27 cellular contexts compared by ENCODE assay signal in the genomic region with DNA sequence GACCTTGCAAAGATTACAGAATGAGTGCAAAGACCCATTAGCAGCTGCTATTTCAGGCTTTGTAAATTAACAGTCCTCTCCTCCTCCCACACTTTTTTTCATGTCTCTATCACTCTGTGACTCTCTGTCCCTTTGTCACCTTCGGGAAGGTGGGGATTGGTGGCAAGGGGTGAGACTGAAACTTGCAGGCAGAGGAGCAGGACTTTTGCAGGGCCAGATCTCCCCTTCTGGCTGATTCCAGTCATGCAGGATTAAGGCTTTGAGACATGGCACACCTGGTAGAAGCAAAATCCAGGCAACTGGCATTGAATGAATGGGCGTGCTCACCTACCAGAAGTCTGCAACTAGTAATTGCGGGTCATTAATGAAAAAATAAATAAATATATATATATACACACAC.
"Had no signal": no experiment of that assay in that cellular context is flagged by ENCODE, and none has a peak within 500 bp of the region (broad histone marks: within the 10 kb centered on the region; RNA-seq: fewer than 3 reads in every experiment).

No MANE protein-coding gene starts in this region.

- ATAC-seq: foreskin keratinocyte; left colon; left ventricle myocardium superior; lower lobe of right lung; natural killer cell treated with Interleukin-12 subunit alpha and Interleukin-12 subunit beta and Interleukin-15 and Interleukin-18, amount 100 ng/mL, for 72 hours; psoas muscle; right cardiac atrium; stimulated activated effector memory CD8-positive, alpha-beta T cell treated with anti-CD3 and anti-CD28 coated beads, Interleukin-12 subunit alpha, Interleukin-12 subunit beta, amount 100 ng/mL, for 72 hours had no signal

- H3K79me2 ChIP-seq: parathyroid adenoma had no signal

- H3K9me3 ChIP-seq: colonic mucosa, esophagus muscularis mucosa, lower lobe of right lung, psoas muscle, sigmoid colon, stomach, tibial artery, upper lobe of left lung had no signal

- FAIRE-seq: endothelial cell of umbilical vein, urothelium cell line had no signal

- H3K4me3 Mint-ChIP-seq: dendritic cell treated with granulocyte-macrophage colony-stimulating factor and Interleukin-4, amounts not matched to agents 40 ng/mL and 50 ng/mL, for 4 days; immature natural killer cell; naive B cell; natural killer cell treated with Interleukin-12 subunit alpha and Interleukin-12 subunit beta and Interleukin-15 and Interleukin-18, amount 100 ng/mL, for 72 hours; neural progenitor cell; stimulated activated effector memory CD8-positive, alpha-beta T cell treated with anti-CD3 and anti-CD28 coated beads, Interleukin-12 subunit alpha, Interleukin-12 subunit beta, amount 100 ng/mL, for 72 hours had no signal

- H2AFZ ChIP-seq: neural progenitor cell, parathyroid adenoma had no signal

- H3K27ac ChIP-seq: colonic mucosa, esophagus muscularis mucosa, foreskin keratinocyte, lower lobe of right lung, neural progenitor cell, parathyroid adenoma, psoas muscle, sigmoid colon, stomach, tibial artery, upper lobe of left lung had no signal

- H3K27me3 ChIP-seq: colonic mucosa, foreskin keratinocyte, neural progenitor cell, stomach, tibial artery, upper lobe of left lung had no signal

- H3K4me3 ChIP-seq: colonic mucosa, esophagus muscularis mucosa, lower lobe of right lung, neural progenitor cell, psoas muscle, sigmoid colon, stomach, tibial artery, upper lobe of left lung had no signal

- H3K9ac ChIP-seq: neural progenitor cell, parathyroid adenoma had no signal

- H3K4me1 Mint-ChIP-seq: immature natural killer cell; stimulated activated effector memory CD8-positive, alpha-beta T cell treated with anti-CD3 and anti-CD28 coated beads, Interleukin-12 subunit alpha, Interleukin-12 subunit beta, amount 100 ng/mL, for 72 hours had no signal

- H3K9me3 Mint-ChIP-seq: dendritic cell treated with granulocyte-macrophage colony-stimulating factor and Interleukin-4, amounts not matched to agents 40 ng/mL and 50 ng/mL, for 4 days; immature natural killer cell; naive B cell; natural killer cell treated with Interleukin-12 subunit alpha and Interleukin-12 subunit beta and Interleukin-15 and Interleukin-18, amount 100 ng/mL, for 72 hours; neural progenitor cell; stimulated activated effector memory CD8-positive, alpha-beta T cell treated with anti-CD3 and anti-CD28 coated beads, Interleukin-12 subunit alpha, Interleukin-12 subunit beta, amount 100 ng/mL, for 72 hours had no signal

- H3K36me3 ChIP-seq: colonic mucosa, esophagus muscularis mucosa, lower lobe of right lung, neural progenitor cell, sigmoid colon, stomach, tibial artery, upper lobe of left lung had no signal

- H3K27ac Mint-ChIP-seq: dendritic cell treated with granulocyte-macrophage colony-stimulating factor and Interleukin-4, amounts not matched to agents 40 ng/mL and 50 ng/mL, for 4 days; immature natural killer cell; naive B cell; natural killer cell treated with Interleukin-12 subunit alpha and Interleukin-12 subunit beta and Interleukin-15 and Interleukin-18, amount 100 ng/mL, for 72 hours; neural progenitor cell; stimulated activated effector memory CD8-positive, alpha-beta T cell treated with anti-CD3 and anti-CD28 coated beads, Interleukin-12 subunit alpha, Interleukin-12 subunit beta, amount 100 ng/mL, for 72 hours had no signal

- DNase-seq: colonic mucosa; effector CD8-positive, alpha-beta T cell; foreskin keratinocyte; hypothalamus; immature natural killer cell; kidney glomerular epithelial cell; left colon; left ventricle myocardium superior; lower lobe of right lung; naive B cell; psoas muscle; right cardiac atrium; sigmoid colon; stimulated activated CD4-positive, alpha-beta T cell treated with anti-CD3 and anti-CD28 coated beads, Interleukin-2, amount 100 ng/mL, for 24 hours; stimulated activated CD4-positive, alpha-beta T cell treated with anti-CD3 and anti-CD28 coated beads, Interleukin-4, amount 100 ng/mL, for 24 hours; stimulated activated naive CD4-positive, alpha-beta T cell treated with Interleukin-2 at 50 U/mL for 16 hours; stomach; tibial artery; upper lobe of left lung had no signal

- H3K4me1 ChIP-seq: colonic mucosa, esophagus muscularis mucosa, foreskin keratinocyte, lower lobe of right lung, neural progenitor cell, parathyroid adenoma, psoas muscle, stomach, upper lobe of left lung had no signal

- H3K36me3 Mint-ChIP-seq: immature natural killer cell; naive B cell; natural killer cell treated with Interleukin-12 subunit alpha and Interleukin-12 subunit beta and Interleukin-15 and Interleukin-18, amount 100 ng/mL, for 72 hours; neural progenitor cell; stimulated activated effector memory CD8-positive, alpha-beta T cell treated with anti-CD3 and anti-CD28 coated beads, Interleukin-12 subunit alpha, Interleukin-12 subunit beta, amount 100 ng/mL, for 72 hours had no signal

- H3K4me2 ChIP-seq: neural progenitor cell had no signal
